ENCODE assay signal across 7 cellular contexts in genomic region chr9:42358626-42359247, GRCh38.
DNase-seq lines count a peak whose midpoint lies in the region; ATAC-seq and TF ChIP-seq lines count a peak whose summit lies in the region.
"Not testable (repeated sequence)": the region's sequence is repeated elsewhere in the genome, so short reads cannot be mapped to it uniquely, and the experiment has no call there.

No MANE protein-coding gene starts in this region.

- H3K27me3 ChIP-seq in GM23338 (ENCODE audit: insufficient read depth); NT2/D1 (ENCODE audit: insufficient read depth, insufficient read length); neural progenitor cell: not testable (repeated sequence)

- H3K4me1 ChIP-seq in GM23338 (ENCODE audit: insufficient read depth), result peaks cover 27% of the 10 kb centered on the region
- H3K4me1 ChIP-seq in NT2/D1 (ENCODE audit: insufficient read depth, insufficient read length), result not testable (repeated sequence)
- H3K4me1 ChIP-seq in neural progenitor cell, result peaks cover 25% of the 10 kb centered on the region

- H3K79me2 ChIP-seq in GM23338 (replicated peaks; ENCODE audit: insufficient read depth); neural progenitor cell (ENCODE audit: low read depth): not testable (repeated sequence)

- H3K27ac ChIP-seq in GM23338 (ENCODE audit: low read depth), result peak overlapping the region; percentile 52; the same call in 1 of the 2 replicates
- H3K27ac ChIP-seq in neural progenitor cell, result not testable (repeated sequence)

- peaks cover 29% of the 10 kb centered on the region for H3K4me1 Mint-ChIP-seq in GM23338
- peaks cover 27% of the 10 kb centered on the region for H3K4me1 Mint-ChIP-seq in glutamatergic neuron (ENCODE audit: low read depth, unreplicated experiment)
- peaks cover 30% of the 10 kb centered on the region for H3K4me1 Mint-ChIP-seq in neural progenitor cell

- H3K4me2 ChIP-seq in GM23338, result peak overlapping the region; percentile 61
- peak overlapping the region; percentile 71 for H3K4me2 ChIP-seq in neural progenitor cell

- H3K27me3 Mint-ChIP-seq in GM23338 (ENCODE audit: insufficient read depth, low read depth, poor library complexity) (peaks cover 17% of the 10 kb centered on the region), neural progenitor cell (ENCODE audit: insufficient read depth, low read depth) (peaks cover 11% of the 10 kb centered on the region)
- not testable (repeated sequence) for H3K27me3 Mint-ChIP-seq in glutamatergic neuron (ENCODE audit: unreplicated experiment)

- ATAC-seq in GM23338, result peak; percentile 90

- not testable (repeated sequence) for TF ChIP-seq CTCF in GM23338 (conservative IDR thresholded peaks at IDR 0.05; ENCODE audit: low read depth in 2 of 2); NB4 (IDR thresholded peaks at IDR 0.05; ENCODE audit: low read depth, low read length); glutamatergic neuron (IDR thresholded peaks at IDR 0.05; ENCODE audit: partially characterized antibody, unreplicated experiment); neural progenitor cell (IDR thresholded peaks at IDR 0.05)

- not testable (repeated sequence) for H3K36me3 Mint-ChIP-seq in GM23338 (ENCODE audit: low read depth); glutamatergic neuron (ENCODE audit: unreplicated experiment); neural progenitor cell

- H3K9me2 ChIP-seq in GM23338 (ENCODE audit: insufficient read depth), result not testable (repeated sequence)

- H3K9me3 Mint-ChIP-seq in GM23338, result peaks cover 18% of the 10 kb centered on the region
- H3K9me3 Mint-ChIP-seq in glutamatergic neuron (ENCODE audit: unreplicated experiment); neural progenitor cell: not testable (repeated sequence)

- not testable (repeated sequence) for H3K9ac ChIP-seq in NT2/D1 (ENCODE audit: insufficient read length, low read depth); neural progenitor cell

- not testable (repeated sequence) for H2AFZ ChIP-seq in GM23338; neural progenitor cell (replicated peaks)

- H3K9me3 ChIP-seq in NT2/D1 (ENCODE audit: insufficient read depth, low read length); neural progenitor cell (ENCODE audit: low read depth): not testable (repeated sequence)

- not testable (repeated sequence) for H3F3A ChIP-seq in GM23338 (replicated peaks; ENCODE audit: low read depth)
- peaks cover 10% of the 10 kb centered on the region for H3F3A ChIP-seq in neural progenitor cell (ENCODE audit: low read depth)

- peak overlapping the region; percentile 75 for H3K4me3 Mint-ChIP-seq in GM23338
- H3K4me3 Mint-ChIP-seq in glutamatergic neuron (ENCODE audit: unreplicated experiment), result peak overlapping the region; percentile 45
- H3K4me3 Mint-ChIP-seq in neural progenitor cell, result peak overlapping the region; percentile 10

- peak; percentile 48 for DNase-seq in GM23338 (ENCODE audit: low spot score)
- DNase-seq in NB4 (ENCODE audit: low read depth), result peak; percentile 1
- peak; percentile 35 for DNase-seq in NT2/D1 (ENCODE audit: low read depth, low spot score)
- DNase-seq in glutamatergic neuron, result not testable (repeated sequence)
- peak; percentile 22 for DNase-seq in iPS-NIHi7 (ENCODE audit: extremely low spot score)
- peak; percentile 52 for DNase-seq in neural progenitor cell (ENCODE audit: low spot score)
- peak; percentile 7 for DNase-seq in smooth muscle cell of the brain vasculature (ENCODE audit: low read depth, low spot score)

- not testable (repeated sequence) for TF ChIP-seq POLR2A in NB4 (IDR thresholded peaks at IDR 0.05; ENCODE audit: extremely low read depth, insufficient read length)

- H4K20me1 ChIP-seq in GM23338 (replicated peaks; ENCODE audit: insufficient read depth); neural progenitor cell (ENCODE audit: low read depth): not testable (repeated sequence)

- H3K4me3 ChIP-seq in GM23338, result peak overlapping the region; percentile 54
- H3K4me3 ChIP-seq in NB4 (ENCODE audit: low read depth, low read length), result peak overlapping the region; percentile 17
- H3K4me3 ChIP-seq in NT2/D1 (ENCODE audit: insufficient read length, low read depth), result not testable (repeated sequence)
- H3K4me3 ChIP-seq in neural progenitor cell, result peak overlapping the region; percentile 22

- H3K36me3 ChIP-seq in GM23338 (ENCODE audit: insufficient read depth); NT2/D1 (ENCODE audit: insufficient read depth, insufficient read length, low read length); neural progenitor cell: not testable (repeated sequence)

- H3K27ac Mint-ChIP-seq in GM23338 (peak overlapping the region; percentile 55), glutamatergic neuron (ENCODE audit: unreplicated experiment) (peak overlapping the region; percentile 29), neural progenitor cell (peak overlapping the region; percentile 5)

TF ChIP-seq in GM23338, 12 proteins besides CTCF, POLR2A, EP300 and RAD21:
- TF ChIP-seq ZNF462 (CRISPR knock-in tag; IDR thresholded peaks at IDR 0.05), result 0 out of 2 replicates have a peak, but pooled peaks have one; percentile 2

Comparison
In these comparisons a context has a peak if more than half of its experiments do, and no peak if none do; other contexts are left out.
1. H3K27ac Mint-ChIP-seq: peak in every context shown above with its lines; median percentile 55 in GM23338; 29 in glutamatergic neuron; 5 in neural progenitor cell.
2. H3K4me3 Mint-ChIP-seq: peak in every context shown above with its lines; median percentile 75 in GM23338; 45 in glutamatergic neuron; 10 in neural progenitor cell.